ENCODE assay signal across 22 cellular contexts in genomic region chr4:130141651-130142050, GRCh38.
A peak's percentile ranks its signal among the peaks of the same experiment; 100 is the strongest.
DNase-seq lines count a peak whose midpoint lies in the region.
"Had no signal": no experiment of that assay in that cellular context is flagged by ENCODE, and none has a peak within 500 bp of the region (broad histone marks: within the 10 kb centered on the region; RNA-seq: fewer than 3 reads in every experiment).

No MANE protein-coding gene starts in this region.

- peak; percentile 50 for DNase-seq in putamen (ENCODE audit: low spot score)
- DNase-seq in T-helper 9 cell = no peak
- DNase-seq: 8988T; ACHN; AML-193; BE2C; C1 segment of cervical spinal cord; Caco-2; Calu3; CD4-positive, alpha-beta memory T cell; CD4-positive, alpha-beta T cell; CD4-positive, CD25-positive, alpha-beta regulatory T cell; CD8-positive, alpha-beta memory T cell; CD8-positive, alpha-beta T cell; COR-L47; DMS 273 treated with DMSO at 0.1 percent for 48 hours; DMS153; DMS53; DMS79; DMS79 treated with DMSO at 0.1 percent for 48 hours; DND-41; EL had no signal
